Comparison of ENCODE assay signal across 8 cellular contexts in genomic region chr2:208175069-208175842, GRCh38. TPM values are rescaled to one million over a fixed set of nuclear protein-coding genes. Genes with fewer than 3 reads are reported as not detected.
DNase-seq lines count a peak whose midpoint lies in the region; ATAC-seq and TF ChIP-seq lines count a peak whose summit lies in the region.

No MANE protein-coding gene starts in this region.

- no peak overlapping the region for H3K27ac Mint-ChIP-seq in natural killer cell treated with Interleukin-12 subunit alpha and Interleukin-12 subunit beta and Interleukin-15 and Interleukin-18, amount 100 ng/mL, for 72 hours

- TF ChIP-seq CTCF in DOHH2 (IDR thresholded peaks at IDR 0.05; ENCODE audit: low read depth, low read length, poor library complexity, severe bottlenecking) (peak; percentile 81), OCI-LY7 (conservative IDR thresholded peaks at IDR 0.05; ENCODE audit: low read length) (peak; percentile 91), esophagus muscularis mucosa (IDR thresholded peaks at IDR 0.05) (peak; percentile 78 to 94 (median 85))

- no peaks in the 10 kb centered on the region for H3K9me3 Mint-ChIP-seq in natural killer cell treated with Interleukin-12 subunit alpha and Interleukin-12 subunit beta and Interleukin-15 and Interleukin-18, amount 100 ng/mL, for 72 hours

- 48% methylated on average over 21 of the region's 21 CpGs for WGBS in esophagus muscularis mucosa

- H2AFZ ChIP-seq in OCI-LY7 (ENCODE audit: low read length), result peak overlapping the region; percentile 63; the same call in 1 of the 2 replicates

- DNase-seq in HuH-7.5 (ENCODE audit: low spot score) (peak; percentile 51), OCI-LY7 (ENCODE audit: low spot score) (peak; percentile 66), activated T-cell treated with anti-CD3 and anti-CD28 coated beads for 24 hours (ENCODE audit: low read depth) (peak; percentile 54), esophagus muscularis mucosa (ENCODE audit: extremely low spot score) (peak; percentile 95)
- DNase-seq in natural killer cell treated with Interleukin-12 subunit alpha and Interleukin-12 subunit beta and Interleukin-15 and Interleukin-18, amount 100 ng/mL, for 72 hours (ENCODE audit: low spot score), result peak; percentile 72
- DNase-seq in stimulated activated naive CD4-positive, alpha-beta T cell (lab: John Stamatoyannopoulos, UW), result peak; percentile 7 to 56 (median 30)

- H3K9me3 ChIP-seq in DOHH2 (ENCODE audit: control insufficient read depth, insufficient read depth, low read length) (no peaks in the 10 kb centered on the region), OCI-LY7 (ENCODE audit: low read length) (no peaks in the 10 kb centered on the region), esophagus muscularis mucosa (no peaks in the 10 kb centered on the region)

- H3K79me2 ChIP-seq in DOHH2 (ENCODE audit: control insufficient read depth, low read length) (no peaks in the 10 kb centered on the region), OCI-LY7 (ENCODE audit: insufficient read depth, low read depth, low read length) (no peaks in the 10 kb centered on the region)

- H3K4me1 Mint-ChIP-seq in natural killer cell treated with Interleukin-12 subunit alpha and Interleukin-12 subunit beta and Interleukin-15 and Interleukin-18, amount 100 ng/mL, for 72 hours (ENCODE audit: low read depth in 2 of 2), result peaks cover 2 to 6% of the 10 kb centered on the region in 2 donors

- no peaks in the 10 kb centered on the region for H3K36me3 Mint-ChIP-seq in natural killer cell treated with Interleukin-12 subunit alpha and Interleukin-12 subunit beta and Interleukin-15 and Interleukin-18, amount 100 ng/mL, for 72 hours

- peak; percentile 98 for ATAC-seq in GM21619 (IDR thresholded peaks at IDR 0.05; ENCODE audit: unreplicated experiment)
- peak; percentile 85 to 86 for ATAC-seq in natural killer cell treated with Interleukin-12 subunit alpha and Interleukin-12 subunit beta and Interleukin-15 and Interleukin-18, amount 100 ng/mL, for 72 hours

- no peak for TF ChIP-seq EP300 in esophagus muscularis mucosa (IDR thresholded peaks at IDR 0.05)

- intact Hi-C loops in OCI-LY7 (cut with micrococcal nuclease; ENCODE audit: unreplicated experiment), result loop anchor here (1.0 to 10.0 kb wide), 2 partner anchors 79 to 180 kb away; no protein-coding TSS in a partner anchor
- intact Hi-C loops in esophagus muscularis mucosa (cut with DNase I), result loop anchor here (5.0 kb wide), 1 partner anchor 77 kb away; no protein-coding TSS in a partner anchor

- H3K36me3 ChIP-seq in DOHH2 (ENCODE audit: control insufficient read depth, low read length), result no peaks in the 10 kb centered on the region
- no peaks in the 10 kb centered on the region for H3K36me3 ChIP-seq in OCI-LY7 (ENCODE audit: insufficient read depth, low read length)
- no peaks in the 10 kb centered on the region for H3K36me3 ChIP-seq in esophagus muscularis mucosa

- H3K4me3 ChIP-seq in DOHH2 (ENCODE audit: low read length) (no peak overlapping the region), OCI-LY7 (ENCODE audit: low read depth, low read length, poor library complexity, severe bottlenecking) (no peak overlapping the region), esophagus muscularis mucosa (no peak overlapping the region)

- peaks cover 10% of the 10 kb centered on the region; the same call in 1 of the 2 replicates for H3K27me3 ChIP-seq in DOHH2 (ENCODE audit: control insufficient read depth, low read length)
- H3K27me3 ChIP-seq in esophagus muscularis mucosa, result no peaks in the 10 kb centered on the region

- H3K4me3 Mint-ChIP-seq in natural killer cell treated with Interleukin-12 subunit alpha and Interleukin-12 subunit beta and Interleukin-15 and Interleukin-18, amount 100 ng/mL, for 72 hours, result no peak overlapping the region

- BruUV-seq in OCI-LY7 (replicated peaks; lab: Mats Ljungman, UMichigan), result no TSS peak

- H4K20me1 ChIP-seq in DOHH2 (ENCODE audit: control insufficient read depth, insufficient read depth, low read depth, low read length), result no peaks in the 10 kb centered on the region
- no peaks in the 10 kb centered on the region for H4K20me1 ChIP-seq in OCI-LY7 (ENCODE audit: insufficient read depth, low read length)

- H3K9me2 ChIP-seq in DOHH2 (replicated peaks; ENCODE audit: control insufficient read depth, low read length), result no peaks in the 10 kb centered on the region
- no peaks in the 10 kb centered on the region for H3K9me2 ChIP-seq in OCI-LY7 (ENCODE audit: insufficient read depth, low read length)

- no peak overlapping the region for H3K27ac ChIP-seq in DOHH2 (ENCODE audit: low read depth, low read length)
- no peak overlapping the region for H3K27ac ChIP-seq in OCI-LY7 (ENCODE audit: low read depth, low read length, poor library complexity, severe bottlenecking)
- no peak overlapping the region for H3K27ac ChIP-seq in esophagus muscularis mucosa (replicated peaks in 1 of 4)

- no peaks in the 10 kb centered on the region for H3K4me1 ChIP-seq in DOHH2 (ENCODE audit: control insufficient read depth, low read length)
- no peaks in the 10 kb centered on the region for H3K4me1 ChIP-seq in OCI-LY7 (ENCODE audit: insufficient read depth, low read length, poor library complexity, severe bottlenecking)
- H3K4me1 ChIP-seq in esophagus muscularis mucosa, result peaks cover 0 to 8% (median 1%) of the 10 kb centered on the region in 4 donors

- H3K27me3 Mint-ChIP-seq in natural killer cell treated with Interleukin-12 subunit alpha and Interleukin-12 subunit beta and Interleukin-15 and Interleukin-18, amount 100 ng/mL, for 72 hours, result peaks cover 7 to 15% of the 10 kb centered on the region in 2 donors

- no peaks in the 10 kb centered on the region for H3F3A ChIP-seq in DOHH2 (ENCODE audit: control insufficient read depth, insufficient read depth)

- H3K4me2 ChIP-seq in DOHH2 (ENCODE audit: low read length) (no peak overlapping the region), OCI-LY7 (ENCODE audit: low read length) (no peak overlapping the region)

- POLR2A ChIA-PET in OCI-LY7 (lab: Charles Lee), result interaction anchor here (0.6 to 1.7 kb wide), 4 partner anchors 9 to 79 kb away, joined by 3 to 5 read pairs (median 4); partner anchors contain the start of gene IDH1

- TF ChIP-seq POLR2A in esophagus muscularis mucosa (IDR thresholded peaks at IDR 0.05; ENCODE audit: low read depth), result no peak

- CTCF ChIA-PET in OCI-LY7 (lab: Charles Lee; ENCODE audit: unreplicated experiment), result interaction anchor here (1.3 kb wide), 1 partner anchor 10 kb away, joined by 5 read pairs; no protein-coding TSS in a partner anchor

RNA-seq across cellular contexts. Expression of gene CRYGA, which starts 11.9 kb away (rescaled TPM):
- total RNA-seq in OCI-LY7 (2014; rRNA removed; shearing (Covaris generic)), result not detected in 2 replicates
- total RNA-seq in OCI-LY7 (2022) (not detected in 2 replicates), esophagus muscularis mucosa (not detected)
- total RNA-seq in natural killer cell treated with Interleukin-12 subunit alpha and Interleukin-12 subunit beta and Interleukin-15 and Interleukin-18, amount 100 ng/mL, for 72 hours, result not detected

RNA-seq across cellular contexts. Expression of gene C2orf80, which starts 14.6 kb away (rescaled TPM):
- not detected in 2 replicates for total RNA-seq in OCI-LY7 (2014; rRNA removed; shearing (Covaris generic))
- total RNA-seq in OCI-LY7 (2022) (not detected in 2 replicates), esophagus muscularis mucosa (not detected)
- total RNA-seq in natural killer cell treated with Interleukin-12 subunit alpha and Interleukin-12 subunit beta and Interleukin-15 and Interleukin-18, amount 100 ng/mL, for 72 hours, result not detected

RNA-seq across cellular contexts. Expression of gene CRYGB, which starts 29.3 kb away (rescaled TPM):
- total RNA-seq in OCI-LY7 (2014; rRNA removed; shearing (Covaris generic)), result not detected in 2 replicates
- not detected in 2 replicates for total RNA-seq in OCI-LY7 (2022)
- not detected for total RNA-seq in esophagus muscularis mucosa
- not detected for total RNA-seq in natural killer cell treated with Interleukin-12 subunit alpha and Interleukin-12 subunit beta and Interleukin-15 and Interleukin-18, amount 100 ng/mL, for 72 hours

RNA-seq across cellular contexts. Expression of gene CRYGC, which starts 45.6 kb away (rescaled TPM):
- total RNA-seq in OCI-LY7 (2014; rRNA removed; shearing (Covaris generic)), result not detected in 2 replicates
- not detected in 2 replicates for total RNA-seq in OCI-LY7 (2022)
- total RNA-seq in esophagus muscularis mucosa, result not detected
- not detected for total RNA-seq in natural killer cell treated with Interleukin-12 subunit alpha and Interleukin-12 subunit beta and Interleukin-15 and Interleukin-18, amount 100 ng/mL, for 72 hours

RNA-seq across cellular contexts. Expression of gene CRYGD, which starts 50.9 kb away (rescaled TPM):
- total RNA-seq in OCI-LY7 (2014; rRNA removed; shearing (Covaris generic)), result not detected in 2 replicates
- total RNA-seq in OCI-LY7 (2022) (not detected in 2 replicates), esophagus muscularis mucosa (not detected)
- not detected for total RNA-seq in natural killer cell treated with Interleukin-12 subunit alpha and Interleukin-12 subunit beta and Interleukin-15 and Interleukin-18, amount 100 ng/mL, for 72 hours

Comparison
In these comparisons a context has a peak if more than half of its experiments do, and no peak if none do; other contexts are left out.
1. DNase-seq: peak in every context shown above with its lines; median percentile 95 in esophagus muscularis mucosa; 72 in natural killer cell treated with Interleukin-12 subunit alpha and Interleukin-12 subunit beta and Interleukin-15 and Interleukin-18, amount 100 ng/mL, for 72 hours; 66 in OCI-LY7; 54 in activated T-cell treated with anti-CD3 and anti-CD28 coated beads for 24 hours; 51 in HuH-7.5; 30 in stimulated activated naive CD4-positive, alpha-beta T cell.